In the genomic region with DNA sequence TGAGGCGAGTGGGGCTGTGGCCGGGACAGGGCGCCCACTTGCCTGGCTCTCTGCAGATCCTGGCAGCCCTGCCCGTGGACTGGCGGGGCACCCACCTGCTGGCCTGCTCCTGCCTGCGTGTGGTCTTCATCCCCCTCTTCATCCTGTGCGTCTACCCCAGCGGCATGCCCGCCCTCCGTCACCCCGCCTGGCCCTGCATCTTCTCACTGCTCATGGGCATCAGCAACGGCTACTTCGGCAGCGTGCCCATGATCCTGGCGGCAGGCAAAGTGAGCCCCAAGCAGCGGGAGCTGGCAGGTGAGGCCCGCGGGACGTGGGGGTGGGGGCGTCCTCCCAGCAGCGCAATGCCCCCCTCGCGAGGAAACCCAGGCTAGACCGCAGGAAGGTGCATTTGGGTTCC, we compare ENCODE assay signal across 28 cellular contexts.
"Had no signal": no experiment of that assay in that cellular context is flagged by ENCODE, and none has a peak within 500 bp of the region (broad histone marks: within the 10 kb centered on the region; RNA-seq: fewer than 3 reads in every experiment).

No MANE protein-coding gene starts in this region.

- H3K36me3 ChIP-seq: stomach, suprapubic skin, thoracic aorta, thyroid gland, tibial artery, tibial nerve, transverse colon, upper lobe of left lung, upper lobe of right lung, uterus, vagina had no signal

- H3K27me3 Mint-ChIP-seq: type B pancreatic cell had no signal

- H3K4me3 Mint-ChIP-seq: stimulated activated effector memory CD8-positive, alpha-beta T cell treated with anti-CD3 and anti-CD28 coated beads, Interleukin-12 subunit alpha, Interleukin-12 subunit beta, amount 100 ng/mL, for 72 hours; stimulated activated memory B cell treated with anti-CD40 and anti-IgM and Interleukin-4, amounts not matched to agents 10 μg/mL and 1 μg/mL and 100 μg/mL, for 72 hours; stimulated activated naive B cell treated with anti-CD40 and anti-IgM and Interleukin-4, amounts not matched to agents 10 μg/mL and 1 μg/mL and 100 μg/mL, for 72 hours; stimulated activated naive CD8-positive, alpha-beta T cell treated with anti-CD3 and anti-CD28 coated beads, Interleukin-15, amount 100 ng/mL, for 72 hours; stimulated activated naive CD8-positive, alpha-beta T cell treated with anti-CD3 and anti-CD28 coated beads, Interleukin-15, Interleukin-2, amounts not matched to agents 100 ng/mL and 50 ng/mL, for 24 hours; type B pancreatic cell had no signal

- H3K27me3 ChIP-seq: testis, thyroid gland, upper lobe of right lung, uterus, vagina had no signal

- H3K27ac ChIP-seq: stomach, suprapubic skin, testis, thoracic aorta, thyroid gland, tibial artery, tibial nerve, transverse colon, upper lobe of left lung, upper lobe of right lung, uterus, vagina had no signal

- DNase-seq: stimulated activated CD4-positive, alpha-beta T cell treated with anti-CD3 and anti-CD28 coated beads, Interleukin-2, amount 100 ng/mL, for 48 hours; stimulated activated CD4-positive, alpha-beta T cell treated with anti-CD3 and anti-CD28 coated beads, Interleukin-4, amount 100 ng/mL, for 1 hour; stimulated activated CD4-positive, alpha-beta T cell treated with anti-CD3 and anti-CD28 coated beads, Interleukin-4, amount 100 ng/mL, for 24 hours; stimulated activated CD4-positive, alpha-beta T cell treated with anti-CD3 and anti-CD28 coated beads, Interleukin-4, amount 100 ng/mL, for 4 hours; stimulated activated CD8-positive, alpha-beta memory T cell treated with anti-CD3 and anti-CD28 coated beads, Interleukin-4, amount 100 ng/mL, for 48 hours; stimulated activated naive B cell treated with anti-CD40 and anti-IgM and Interleukin-4, amounts not matched to agents 10 μg/mL and 1 μg/mL and 100 μg/mL, for 72 hours; stimulated activated naive CD4-positive, alpha-beta T cell; stimulated activated naive CD4-positive, alpha-beta T cell treated with Interleukin-2 at 50 U/mL for 16 hours; stimulated activated naive CD8-positive, alpha-beta T cell treated with anti-CD3 and anti-CD28 coated beads, Interleukin-15, amount 100 ng/mL, for 72 hours; stimulated activated naive CD8-positive, alpha-beta T cell treated with anti-CD3 and anti-CD28 coated beads, Interleukin-15, Interleukin-2, amounts not matched to agents 100 U/mL and 50 U/mL, for 24 hours; stomach; substantia nigra; testis; thyroid gland; tibial artery; transverse colon; trophoblast cell; upper lobe of right lung; uterus had no signal

- H3K27ac Mint-ChIP-seq: stimulated activated effector memory CD8-positive, alpha-beta T cell treated with anti-CD3 and anti-CD28 coated beads, Interleukin-12 subunit alpha, Interleukin-12 subunit beta, amount 100 ng/mL, for 72 hours; stimulated activated memory B cell treated with anti-CD40 and anti-IgM and Interleukin-4, amounts not matched to agents 10 μg/mL and 1 μg/mL and 100 μg/mL, for 72 hours; stimulated activated naive B cell treated with anti-CD40 and anti-IgM and Interleukin-4, amounts not matched to agents 10 μg/mL and 1 μg/mL and 100 μg/mL, for 72 hours; stimulated activated naive CD8-positive, alpha-beta T cell treated with anti-CD3 and anti-CD28 coated beads, Interleukin-15, amount 100 ng/mL, for 72 hours; stimulated activated naive CD8-positive, alpha-beta T cell treated with anti-CD3 and anti-CD28 coated beads, Interleukin-15, Interleukin-2, amounts not matched to agents 100 ng/mL and 50 ng/mL, for 24 hours; type B pancreatic cell had no signal

- H3K9me3 Mint-ChIP-seq: stimulated activated effector memory CD8-positive, alpha-beta T cell treated with anti-CD3 and anti-CD28 coated beads, Interleukin-12 subunit alpha, Interleukin-12 subunit beta, amount 100 ng/mL, for 72 hours; stimulated activated naive CD8-positive, alpha-beta T cell treated with anti-CD3 and anti-CD28 coated beads, Interleukin-15, Interleukin-2, amounts not matched to agents 100 ng/mL and 50 ng/mL, for 24 hours; type B pancreatic cell had no signal

- ATAC-seq: stimulated activated effector memory CD8-positive, alpha-beta T cell treated with anti-CD3 and anti-CD28 coated beads, Interleukin-12 subunit alpha, Interleukin-12 subunit beta, amount 100 ng/mL, for 72 hours; stimulated activated memory B cell treated with anti-CD40 and anti-IgM and Interleukin-4, amounts not matched to agents 10 μg/mL and 1 μg/mL and 100 μg/mL, for 72 hours; stimulated activated naive B cell treated with anti-CD40 and anti-IgM and Interleukin-4, amounts not matched to agents 10 μg/mL and 1 μg/mL and 100 μg/mL, for 72 hours; stimulated activated naive CD8-positive, alpha-beta T cell treated with anti-CD3 and anti-CD28 coated beads, Interleukin-15, amount 100 ng/mL, for 72 hours; stimulated activated naive CD8-positive, alpha-beta T cell treated with anti-CD3 and anti-CD28 coated beads, Interleukin-15, Interleukin-2, amounts not matched to agents 100 U/mL and 50 U/mL, for 24 hours; upper lobe of right lung had no signal

- H3K4me1 ChIP-seq: testis, thyroid gland, tibial artery, transverse colon, upper lobe of right lung, uterus, vagina had no signal

- H3K4me3 ChIP-seq: stomach, suprapubic skin, testis, thoracic aorta, thyroid gland, tibial artery, tibial nerve, transverse colon, upper lobe of left lung, upper lobe of right lung, uterus, vagina had no signal

- H3K9me3 ChIP-seq: stomach, suprapubic skin, testis, thoracic aorta, thyroid gland, tibial artery, tibial nerve, transverse colon, upper lobe of left lung, upper lobe of right lung, uterus, vagina had no signal
